16 cellular contexts compared by ENCODE assay signal in the genomic region with DNA sequence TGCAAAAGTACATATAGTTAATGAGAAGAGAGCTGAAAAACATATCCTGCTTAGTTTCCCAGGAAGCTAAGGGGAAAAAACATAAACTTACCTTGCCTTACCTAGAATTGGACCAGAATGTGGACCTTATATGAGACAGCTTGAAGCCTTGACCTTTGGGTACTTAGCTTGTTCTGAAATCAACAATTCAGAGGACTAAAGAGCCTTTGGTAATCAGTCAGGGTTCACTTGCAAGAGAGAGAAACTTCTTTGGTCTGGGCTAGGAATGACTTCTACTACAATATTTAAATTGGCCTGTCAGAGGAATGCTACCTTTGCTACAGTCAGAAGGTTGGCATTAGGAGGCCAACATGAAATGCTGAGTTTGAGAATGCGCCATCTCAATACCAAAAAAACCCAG. TPM values are rescaled to one million over a fixed set of nuclear protein-coding genes. Genes with fewer than 3 reads are reported as not detected.
DNase-seq lines count a peak whose midpoint lies in the region; ATAC-seq lines count a peak whose summit lies in the region.
"Had no signal": no experiment of that assay in that cellular context is flagged by ENCODE, and none has a peak within 500 bp of the region (broad histone marks: within the 10 kb centered on the region; RNA-seq: fewer than 3 reads in every experiment).

No MANE protein-coding gene starts in this region.

- peaks cover 0 to 5% of the 10 kb centered on the region in 2 donors for H3K9me3 Mint-ChIP-seq in stimulated activated naive CD8-positive, alpha-beta T cell treated with anti-CD3 and anti-CD28 coated beads, Interleukin-15, amount 100 ng/mL, for 72 hours
- H3K9me3 Mint-ChIP-seq in activated naive CD8-positive, alpha-beta T cell treated with anti-CD3 and anti-CD28 coated beads, Interleukin-2, amount 50 U/mL, for 24 hours, result no peaks in the 10 kb centered on the region
- no peaks in the 10 kb centered on the region for H3K9me3 Mint-ChIP-seq in memory B cell
- H3K9me3 Mint-ChIP-seq: activated naive CD4-positive, alpha-beta T cell treated with anti-CD3 and anti-CD28 coated beads, Interleukin-2, amount 50 U/mL, for 24 hours; CD8-positive, alpha-beta memory T cell had no signal

- ATAC-seq in stimulated activated naive CD8-positive, alpha-beta T cell treated with anti-CD3 and anti-CD28 coated beads, Interleukin-15, Interleukin-2, amounts not matched to agents 100 U/mL and 50 U/mL, for 24 hours, result peak; percentile 7
- no peak for ATAC-seq in stimulated activated naive CD8-positive, alpha-beta T cell treated with anti-CD3 and anti-CD28 coated beads, Interleukin-15, amount 100 ng/mL, for 72 hours
- no peak for ATAC-seq in activated naive CD8-positive, alpha-beta T cell treated with anti-CD3 and anti-CD28 coated beads, Interleukin-2, amount 50 U/mL, for 24 hours
- no peak for ATAC-seq in memory B cell (ENCODE audit: low read depth)
- ATAC-seq in HG02938 (IDR thresholded peaks at IDR 0.05; ENCODE audit: unreplicated experiment), result no peak
- no peak for ATAC-seq in esophagus mucosa
- ATAC-seq: heart right ventricle, right cardiac atrium had no signal

- no peak overlapping the region for H3K4me3 Mint-ChIP-seq in stimulated activated naive CD8-positive, alpha-beta T cell treated with anti-CD3 and anti-CD28 coated beads, Interleukin-15, amount 100 ng/mL, for 72 hours
- no peak overlapping the region for H3K4me3 Mint-ChIP-seq in activated naive CD8-positive, alpha-beta T cell treated with anti-CD3 and anti-CD28 coated beads, Interleukin-2, amount 50 U/mL, for 24 hours
- H3K4me3 Mint-ChIP-seq in memory B cell, result no peak overlapping the region
- H3K4me3 Mint-ChIP-seq: activated naive CD4-positive, alpha-beta T cell treated with anti-CD3 and anti-CD28 coated beads, Interleukin-2, amount 50 U/mL, for 24 hours; CD8-positive, alpha-beta memory T cell had no signal

- H3K36me3 Mint-ChIP-seq in activated naive CD8-positive, alpha-beta T cell treated with anti-CD3 and anti-CD28 coated beads, Interleukin-2, amount 50 U/mL, for 24 hours (ENCODE audit: low read depth), result peaks cover 4% of the 10 kb centered on the region
- H3K36me3 Mint-ChIP-seq in memory B cell, result peaks cover 10% of the 10 kb centered on the region

- H3K27ac Mint-ChIP-seq in stimulated activated naive CD8-positive, alpha-beta T cell treated with anti-CD3 and anti-CD28 coated beads, Interleukin-15, amount 100 ng/mL, for 72 hours, result no peak overlapping the region
- H3K27ac Mint-ChIP-seq in activated naive CD8-positive, alpha-beta T cell treated with anti-CD3 and anti-CD28 coated beads, Interleukin-2, amount 50 U/mL, for 24 hours, result peak overlapping the region; percentile 84
- peak overlapping the region; percentile 76 for H3K27ac Mint-ChIP-seq in memory B cell

- no peak for DNase-seq in stimulated activated naive CD8-positive, alpha-beta T cell treated with anti-CD3 and anti-CD28 coated beads, Interleukin-15, Interleukin-2, amounts not matched to agents 100 U/mL and 50 U/mL, for 24 hours
- DNase-seq in stimulated activated naive CD8-positive, alpha-beta T cell treated with anti-CD3 and anti-CD28 coated beads, Interleukin-15, amount 100 ng/mL, for 72 hours, result no peak
- DNase-seq in activated naive CD8-positive, alpha-beta T cell treated with anti-CD3 and anti-CD28 coated beads, Interleukin-2, amount 50 U/mL, for 24 hours, result no peak
- DNase-seq in memory B cell (ENCODE audit: low spot score in 2 of 2), result no peak
- DNase-seq in GM19240 (ENCODE audit: insufficient read length, low spot score), result no peak
- no peak for DNase-seq in DMS 273 treated with DMSO at 0.1 percent for 48 hours (lab: John Stamatoyannopoulos, UW)
- DNase-seq: CD8-positive, alpha-beta memory T cell; heart right ventricle; Karpas-422; NCI-H1105; right cardiac atrium; substantia nigra; T-helper 9 cell had no signal

- no peaks in the 10 kb centered on the region for H3K27me3 Mint-ChIP-seq in stimulated activated naive CD8-positive, alpha-beta T cell treated with anti-CD3 and anti-CD28 coated beads, Interleukin-15, amount 100 ng/mL, for 72 hours
- H3K27me3 Mint-ChIP-seq in activated naive CD8-positive, alpha-beta T cell treated with anti-CD3 and anti-CD28 coated beads, Interleukin-2, amount 50 U/mL, for 24 hours, result no peaks in the 10 kb centered on the region
- H3K27me3 Mint-ChIP-seq in memory B cell, result no peaks in the 10 kb centered on the region
- H3K27me3 Mint-ChIP-seq: activated naive CD4-positive, alpha-beta T cell treated with anti-CD3 and anti-CD28 coated beads, Interleukin-2, amount 50 U/mL, for 24 hours had no signal

- peaks cover 35% of the 10 kb centered on the region for H3K4me1 Mint-ChIP-seq in stimulated activated naive CD8-positive, alpha-beta T cell treated with anti-CD3 and anti-CD28 coated beads, Interleukin-15, amount 100 ng/mL, for 72 hours
- peaks cover 38% of the 10 kb centered on the region for H3K4me1 Mint-ChIP-seq in activated naive CD8-positive, alpha-beta T cell treated with anti-CD3 and anti-CD28 coated beads, Interleukin-2, amount 50 U/mL, for 24 hours
- H3K4me1 Mint-ChIP-seq in memory B cell, result peaks cover 37% of the 10 kb centered on the region

RNA-seq across cellular contexts. Expression of gene SAMD8, which starts 24.9 kb away (rescaled TPM):
- total RNA-seq in esophagus mucosa, result 29.6 TPM

Comparison
In these comparisons a context has a peak if more than half of its experiments do, and no peak if none do; other contexts are left out.
1. H3K27ac Mint-ChIP-seq: peak in activated naive CD8-positive, alpha-beta T cell treated with anti-CD3 and anti-CD28 coated beads, Interleukin-2, amount 50 U/mL, for 24 hours (single experiment) and memory B cell (single experiment); none in stimulated activated naive CD8-positive, alpha-beta T cell treated with anti-CD3 and anti-CD28 coated beads, Interleukin-15, amount 100 ng/mL, for 72 hours (0 of 2).